In genomic region chr5:5523066-5523505, GRCh38 we compare ENCODE assay signal across 8 cellular contexts.
DNase-seq lines count a peak whose midpoint lies in the region; ATAC-seq and TF ChIP-seq lines count a peak whose summit lies in the region.

No MANE protein-coding gene starts in this region.

- no peak overlapping the region for H3K27ac ChIP-seq in body of pancreas

- H3K4me3 ChIP-seq in body of pancreas, result no peak overlapping the region

- intact Hi-C loops in body of pancreas (cut with DNase I), result no loop called here

- no peak for TF ChIP-seq CTCF in body of pancreas (IDR thresholded peaks at IDR 0.05)

- DNase-seq in activated naive CD4-positive, alpha-beta T cell treated with anti-CD3 and anti-CD28 coated beads, Interleukin-2, amount 10 ng/mL, durations not matched to agents 7 days and 5 days, result peak; percentile 52
- no peak for DNase-seq in body of pancreas
- DNase-seq in NCI-H146 treated with DMSO at 0.1 percent for 48 hours (lab: John Stamatoyannopoulos, UW; ENCODE audit: unreplicated experiment), result no peak
- DNase-seq in nucleus accumbens (lab: John Stamatoyannopoulos, UW), result no peak
- DNase-seq in stimulated activated CD4-positive, alpha-beta T cell treated with anti-CD3 and anti-CD28 coated beads, Interleukin-4, amount 100 ng/mL, for 1 hour, result no peak

- H3K27me3 Mint-ChIP-seq in activated naive CD4-positive, alpha-beta T cell treated with anti-CD3 and anti-CD28 coated beads, Interleukin-2, amount 10 ng/mL, durations not matched to agents 7 days and 5 days, result no peaks in the 10 kb centered on the region

- H3K9me3 ChIP-seq in body of pancreas, result no peaks in the 10 kb centered on the region

- H3K36me3 ChIP-seq in body of pancreas (replicated peaks in 1 of 2; ENCODE audit: insufficient read depth in 1 of 2, low read depth in 2 of 2), result no peaks in the 10 kb centered on the region

- peak overlapping the region; percentile 8 for H3K4me3 Mint-ChIP-seq in activated naive CD4-positive, alpha-beta T cell treated with anti-CD3 and anti-CD28 coated beads, Interleukin-2, amount 10 ng/mL, durations not matched to agents 7 days and 5 days

- no peak for TF ChIP-seq POLR2A in body of pancreas (IDR thresholded peaks at IDR 0.05)

- no peaks in the 10 kb centered on the region for H3K4me1 ChIP-seq in body of pancreas

- peaks cover 16% of the 10 kb centered on the region for H3K36me3 Mint-ChIP-seq in activated naive CD4-positive, alpha-beta T cell treated with anti-CD3 and anti-CD28 coated beads, Interleukin-2, amount 10 ng/mL, durations not matched to agents 7 days and 5 days

- H3K27me3 ChIP-seq in body of pancreas, result no peaks in the 10 kb centered on the region

- ATAC-seq in GM18502 (IDR thresholded peaks at IDR 0.05; ENCODE audit: poor library complexity, unreplicated experiment), result peak; percentile 96
- peak; percentile 91 for ATAC-seq in GM21528 (IDR thresholded peaks at IDR 0.05; ENCODE audit: low FRiP score, unreplicated experiment)
- ATAC-seq in HG03575 (IDR thresholded peaks at IDR 0.05; ENCODE audit: extremely low read depth, insufficient number of reproducible peaks, low FRiP score, unreplicated experiment), result peak; percentile 62
- ATAC-seq in body of pancreas, result no peak

- H3K9me3 Mint-ChIP-seq in activated naive CD4-positive, alpha-beta T cell treated with anti-CD3 and anti-CD28 coated beads, Interleukin-2, amount 10 ng/mL, durations not matched to agents 7 days and 5 days, result peaks cover 12% of the 10 kb centered on the region

- CTCF ChIA-PET in activated naive CD4-positive, alpha-beta T cell treated with anti-CD3 and anti-CD28 coated beads, Interleukin-2, amount 10 ng/mL, durations not matched to agents 7 days and 5 days (lab: Charles Lee), result no interaction called here

- peak overlapping the region; percentile 75 for H3K27ac Mint-ChIP-seq in activated naive CD4-positive, alpha-beta T cell treated with anti-CD3 and anti-CD28 coated beads, Interleukin-2, amount 10 ng/mL, durations not matched to agents 7 days and 5 days

- peaks cover 25% of the 10 kb centered on the region for H3K4me1 Mint-ChIP-seq in activated naive CD4-positive, alpha-beta T cell treated with anti-CD3 and anti-CD28 coated beads, Interleukin-2, amount 10 ng/mL, durations not matched to agents 7 days and 5 days

- 76 to 81% methylated on average over 6 of the region's 6 CpGs for WGBS in body of pancreas, 2 donors
